ENCODE assay signal across 11 cellular contexts in genomic region chrX:68989865-68990606, GRCh38.
A peak's percentile ranks its signal among the peaks of the same experiment; 100 is the strongest.
DNase-seq lines count a peak whose midpoint lies in the region; ATAC-seq and TF ChIP-seq lines count a peak whose summit lies in the region.
"Had no signal": no experiment of that assay in that cellular context is flagged by ENCODE, and none has a peak within 500 bp of the region (broad histone marks: within the 10 kb centered on the region; RNA-seq: fewer than 3 reads in every experiment).

No MANE protein-coding gene starts in this region.

- DNase-seq in GM03348 (ENCODE audit: low spot score), result peak; percentile 36
- DNase-seq in WTC11 (ENCODE audit: low spot score), result peak; percentile 72
- DNase-seq in left ventricle myocardium inferior, result no peak
- DNase-seq in renal cortical epithelial cell (ENCODE audit: low read depth), result peak; percentile 58
- DNase-seq in activated T-cell treated with anti-CD3 and anti-CD28 coated beads, Interleukin-2, amount 50 U/mL, for 4 hours, result no peak
- DNase-seq in cortex of kidney (lab: John Stamatoyannopoulos, UW), result no peak
- DNase-seq in SIG-M5 (lab: John Stamatoyannopoulos, UW), result no peak
- DNase-seq: activated effector memory CD4-positive, alpha-beta T cell treated with anti-CD3 and anti-CD28 coated beads, Interleukin-2, amount 50 U/mL, for 16 hours; GDM1 had no signal

- H3K4me3 ChIP-seq in left ventricle myocardium inferior, result no peak overlapping the region
- H3K4me3 ChIP-seq: SK-N-MC had no signal

- peaks cover 4% of the 10 kb centered on the region for H3K27me3 Mint-ChIP-seq in WTC11 (ENCODE audit: low read depth)
- H3K27me3 Mint-ChIP-seq in activated T-cell treated with anti-CD3 and anti-CD28 coated beads, Interleukin-2, amount 50 U/mL, for 4 hours (ENCODE audit: low read depth), result no peaks in the 10 kb centered on the region

- no peak overlapping the region for H3K4me3 Mint-ChIP-seq in WTC11
- H3K4me3 Mint-ChIP-seq in activated T-cell treated with anti-CD3 and anti-CD28 coated beads, Interleukin-2, amount 50 U/mL, for 4 hours, result no peak overlapping the region

- CTCF ChIA-PET in WTC11 (lab: Charles Lee), result interaction anchor here (0.7 to 2.6 kb wide), 10 partner anchors 9 to 231 kb away, joined by 3 to 10 read pairs (median 3); no protein-coding TSS in a partner anchor

- intact Hi-C loops in left ventricle myocardium inferior (cut with micrococcal nuclease), result no loop called here

- no peaks in the 10 kb centered on the region for H3K36me3 ChIP-seq in left ventricle myocardium inferior

- H3K4me1 Mint-ChIP-seq in WTC11, result peaks cover 11% of the 10 kb centered on the region
- no peaks in the 10 kb centered on the region for H3K4me1 Mint-ChIP-seq in activated T-cell treated with anti-CD3 and anti-CD28 coated beads, Interleukin-2, amount 50 U/mL, for 4 hours (ENCODE audit: low read depth)

- no peak overlapping the region for H3K27ac Mint-ChIP-seq in WTC11

- H3K27me3 ChIP-seq in left ventricle myocardium inferior (ENCODE audit: low read depth), result no peaks in the 10 kb centered on the region

- peak overlapping the region; percentile 50 for H3K27ac ChIP-seq in left ventricle myocardium inferior (replicated peaks)
- H3K27ac ChIP-seq: SK-N-MC had no signal

- no peaks in the 10 kb centered on the region for H3K9me3 ChIP-seq in left ventricle myocardium inferior (replicated peaks)

- TF ChIP-seq CTCF in WTC11 (IDR thresholded peaks at IDR 0.05) (no peak), left ventricle myocardium inferior (IDR thresholded peaks at IDR 0.05; ENCODE audit: borderline replicate concordance) (no peak)

- POLR2A ChIA-PET in WTC11 (lab: Charles Lee), result interaction anchor here (1.0 to 1.2 kb wide), 2 partner anchors 11 to 159 kb away, joined by 3 to 8 read pairs; no protein-coding TSS in a partner anchor

- peaks cover 24% of the 10 kb centered on the region for H3K4me1 ChIP-seq in left ventricle myocardium inferior

- H3K36me3 Mint-ChIP-seq in WTC11, result no peaks in the 10 kb centered on the region
- no peaks in the 10 kb centered on the region for H3K36me3 Mint-ChIP-seq in activated T-cell treated with anti-CD3 and anti-CD28 coated beads, Interleukin-2, amount 50 U/mL, for 4 hours (ENCODE audit: insufficient read depth)

- H3K9me3 Mint-ChIP-seq in WTC11, result no peaks in the 10 kb centered on the region
- H3K9me3 Mint-ChIP-seq in activated T-cell treated with anti-CD3 and anti-CD28 coated beads, Interleukin-2, amount 50 U/mL, for 4 hours, result no peaks in the 10 kb centered on the region

- ATAC-seq in WTC11 (peak; percentile 96), GM21786 (IDR thresholded peaks at IDR 0.05; ENCODE audit: unreplicated experiment) (no peak)
- ATAC-seq in activated T-cell treated with anti-CD3 and anti-CD28 coated beads, Interleukin-2, amount 50 U/mL, for 4 hours, result no peak

TF ChIP-seq in WTC11, 78 proteins besides CTCF, POLR2A, EP300 and RAD21:
- TF ChIP-seq PRRX2 (CRISPR knock-in tag; IDR thresholded peaks at IDR 0.05), result no peak
- TF ChIP-seq ZBTB43 (CRISPR knock-in tag; IDR thresholded peaks at IDR 0.05), result no peak
- no peak for TF ChIP-seq RORB (CRISPR knock-in tag; IDR thresholded peaks at IDR 0.05)

Comparison
In these comparisons a context has a peak if more than half of its experiments do, and no peak if none do; other contexts are left out.
1. DNase-seq: peak in GM03348 (single experiment), WTC11 (single experiment) and renal cortical epithelial cell (single experiment); none in left ventricle myocardium inferior (single experiment), activated T-cell treated with anti-CD3 and anti-CD28 coated beads, Interleukin-2, amount 50 U/mL, for 4 hours (single experiment), cortex of kidney (single experiment) and SIG-M5 (single experiment).